1 cellular context compared by ENCODE assay signal in the genomic region with DNA sequence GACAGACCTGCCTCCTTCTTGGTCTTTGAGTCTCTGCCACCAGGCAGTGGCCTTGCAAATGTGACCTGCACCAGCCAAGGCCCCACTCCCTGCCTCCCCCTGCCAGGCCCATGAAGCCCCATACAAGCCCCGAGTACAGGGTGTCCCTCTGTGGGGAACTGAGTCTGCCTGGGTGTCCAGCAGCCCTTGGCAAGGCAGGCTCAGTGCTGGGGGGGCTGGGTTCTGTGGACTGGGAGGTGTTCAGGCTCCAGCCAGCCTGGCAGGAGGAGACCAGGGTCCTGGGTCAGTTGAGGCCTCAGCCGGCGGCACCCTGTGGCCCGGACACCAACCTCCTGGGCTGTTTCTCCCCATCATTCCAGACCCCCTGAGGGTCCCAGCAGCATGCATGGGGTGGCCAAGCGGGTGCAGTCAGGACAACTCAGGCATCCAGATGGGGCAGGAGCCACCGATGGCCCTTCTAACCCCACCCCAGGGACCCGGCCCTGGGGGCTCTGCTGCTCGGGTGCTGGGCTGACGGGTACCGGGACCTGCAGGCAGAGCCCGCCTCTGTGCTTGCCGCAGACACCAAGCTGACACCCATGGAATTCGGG.
TF ChIP-seq lines count a peak whose summit lies in the region.

No MANE protein-coding gene starts in this region.

TF ChIP-seq in SK-N-SH treated with all-trans-retinoic acid at 6 μM for 48 hours, 23 proteins besides CTCF, POLR2A, EP300 and RAD21 (continued from another document):
- TF ChIP-seq, protein P1, sequence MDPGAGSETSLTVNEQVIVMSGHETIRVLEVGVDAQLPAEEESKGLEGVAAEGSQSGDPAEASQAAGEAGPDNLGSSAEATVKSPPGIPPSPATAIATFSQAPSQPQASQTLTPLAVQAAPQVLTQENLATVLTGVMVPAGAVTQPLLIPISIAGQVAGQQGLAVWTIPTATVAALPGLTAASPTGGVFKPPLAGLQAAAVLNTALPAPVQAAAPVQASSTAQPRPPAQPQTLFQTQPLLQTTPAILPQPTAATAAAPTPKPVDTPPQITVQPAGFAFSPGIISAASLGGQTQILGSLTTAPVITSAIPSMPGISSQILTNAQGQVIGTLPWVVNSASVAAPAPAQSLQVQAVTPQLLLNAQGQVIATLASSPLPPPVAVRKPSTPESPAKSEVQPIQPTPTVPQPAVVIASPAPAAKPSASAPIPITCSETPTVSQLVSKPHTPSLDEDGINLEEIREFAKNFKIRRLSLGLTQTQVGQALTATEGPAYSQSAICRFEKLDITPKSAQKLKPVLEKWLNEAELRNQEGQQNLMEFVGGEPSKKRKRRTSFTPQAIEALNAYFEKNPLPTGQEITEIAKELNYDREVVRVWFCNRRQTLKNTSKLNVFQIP (CRISPR knock-in tag; IDR thresholded peaks at IDR 0.05; ENCODE audit: borderline replicate concordance, low read depth), result no peak
- no peak for TF ChIP-seq BACH2 (CRISPR knock-in tag; IDR thresholded peaks at IDR 0.05; ENCODE audit: borderline replicate concordance)
- TF ChIP-seq ARNTL (CRISPR knock-in tag; IDR thresholded peaks at IDR 0.05; ENCODE audit: borderline replicate concordance, low read depth), result no peak
- TF ChIP-seq, protein P2, sequence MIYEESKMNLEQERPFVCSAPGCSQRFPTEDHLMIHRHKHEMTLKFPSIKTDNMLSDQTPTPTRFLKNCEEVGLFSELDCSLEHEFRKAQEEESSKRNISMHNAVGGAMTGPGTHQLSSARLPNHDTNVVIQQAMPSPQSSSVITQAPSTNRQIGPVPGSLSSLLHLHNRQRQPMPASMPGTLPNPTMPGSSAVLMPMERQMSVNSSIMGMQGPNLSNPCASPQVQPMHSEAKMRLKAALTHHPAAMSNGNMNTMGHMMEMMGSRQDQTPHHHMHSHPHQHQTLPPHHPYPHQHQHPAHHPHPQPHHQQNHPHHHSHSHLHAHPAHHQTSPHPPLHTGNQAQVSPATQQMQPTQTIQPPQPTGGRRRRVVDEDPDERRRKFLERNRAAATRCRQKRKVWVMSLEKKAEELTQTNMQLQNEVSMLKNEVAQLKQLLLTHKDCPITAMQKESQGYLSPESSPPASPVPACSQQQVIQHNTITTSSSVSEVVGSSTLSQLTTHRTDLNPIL (CRISPR knock-in tag; IDR thresholded peaks at IDR 0.05; ENCODE audit: low read depth), result no peak
- no peak for TF ChIP-seq ISL1 (CRISPR knock-in tag; IDR thresholded peaks at IDR 0.05)
- no peak for TF ChIP-seq ZNF70 (CRISPR knock-in tag; IDR thresholded peaks at IDR 0.05)
- no peak for TF ChIP-seq GLIS3 (CRISPR knock-in tag; IDR thresholded peaks at IDR 0.05)
- no peak for TF ChIP-seq ZNF8 (CRISPR knock-in tag; IDR thresholded peaks at IDR 0.05)
- no peak for TF ChIP-seq RARB (CRISPR knock-in tag; IDR thresholded peaks at IDR 0.05)
- TF ChIP-seq TCF4 (CRISPR knock-in tag; IDR thresholded peaks at IDR 0.05; ENCODE audit: borderline replicate concordance), result no peak
